In genomic region chr5:40570408-40571129, GRCh38 we compare ENCODE assay signal across 8 cellular contexts.
DNase-seq lines count a peak whose midpoint lies in the region; ATAC-seq and TF ChIP-seq lines count a peak whose summit lies in the region.

No MANE protein-coding gene starts in this region.

- no peak overlapping the region for H3K4me3 ChIP-seq in gastroesophageal sphincter

- peak overlapping the region in 3 of 4 donors; percentile 42 to 50 (median 43) for H3K27ac ChIP-seq in gastroesophageal sphincter

- DNase-seq in Caki2 (ENCODE audit: low read depth) (peak; percentile 86), GM20000 (ENCODE audit: low spot score) (peak; percentile 13), NCI-H774 (lab: John Stamatoyannopoulos, UW) (no peak), left colon (no peak), cerebellar cortex (ENCODE audit: low spot score) (no peak)
- no peak for DNase-seq in effector CD8-positive, alpha-beta T cell (lab: John Stamatoyannopoulos, UW)

- TF ChIP-seq CTCF in GM20000 (IDR thresholded peaks at IDR 0.05; ENCODE audit: extremely low read depth, missing control alignments), result no peak
- no peak for TF ChIP-seq CTCF in gastroesophageal sphincter (IDR thresholded peaks at IDR 0.05)

- no peak for TF ChIP-seq POLR2A in gastroesophageal sphincter (IDR thresholded peaks at IDR 0.05)

- in situ Hi-C loops in Caki2 (cut with HindIII; ENCODE audit: low pct_unique_long_range_greater_than_20kb, low sequenced_read_pairs), result no loop called here

- WGBS in gastroesophageal sphincter (ENCODE audit: low coverage in 1 of 2), 2 donors, result 74 to 100% methylated on average over 2 of the region's 2 CpGs

- H3K4me1 ChIP-seq in gastroesophageal sphincter, result peaks cover 0 to 6% (median 0%) of the 10 kb centered on the region in 3 donors

- no peaks in the 10 kb centered on the region for H3K27me3 ChIP-seq in gastroesophageal sphincter

- no peak for TF ChIP-seq EP300 in gastroesophageal sphincter (IDR thresholded peaks at IDR 0.05)

- H3K9me3 ChIP-seq in gastroesophageal sphincter, result no peaks in the 10 kb centered on the region

- ATAC-seq in HG03460 (IDR thresholded peaks at IDR 0.05; ENCODE audit: unreplicated experiment) (peak; percentile 79), gastroesophageal sphincter (peak; percentile 59), left colon (no peak)

- H3K36me3 ChIP-seq in gastroesophageal sphincter, result no peaks in the 10 kb centered on the region

- intact Hi-C loops in left colon (cut with DNase I, micrococcal nuclease), result no loop called here

Comparison
In these comparisons a context has a peak if more than half of its experiments do, and no peak if none do; other contexts are left out.
1. DNase-seq: peak in Caki2 (single experiment) and GM20000 (single experiment); none in effector CD8-positive, alpha-beta T cell (single experiment), NCI-H774 (single experiment), left colon (0 of 2) and cerebellar cortex (single experiment).